Comparison of ENCODE assay signal across 19 cellular contexts in the genomic region with DNA sequence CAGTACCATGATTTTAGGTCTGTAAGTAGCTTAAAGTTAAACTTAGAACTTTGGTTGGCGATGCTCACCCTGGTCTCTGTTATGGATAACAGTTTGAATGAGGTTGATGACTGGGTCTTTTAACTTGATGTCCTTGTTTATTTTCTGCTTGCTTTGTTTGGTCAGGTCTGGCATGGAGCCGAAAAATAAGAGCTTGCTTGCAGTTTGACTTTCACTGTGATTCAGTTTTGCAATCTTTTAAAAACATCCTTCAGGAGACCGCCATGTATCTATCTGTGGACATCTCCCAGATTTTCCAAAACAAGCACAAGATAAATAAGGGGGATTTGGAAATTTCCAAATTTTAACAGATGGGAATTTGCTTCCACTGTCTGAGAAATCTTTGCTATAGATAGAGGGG.
DNase-seq lines count a peak whose midpoint lies in the region; ATAC-seq, FAIRE-seq and TF ChIP-seq lines count a peak whose summit lies in the region.
"Had no signal": no experiment of that assay in that cellular context is flagged by ENCODE, and none has a peak within 500 bp of the region (broad histone marks: within the 10 kb centered on the region; RNA-seq: fewer than 3 reads in every experiment).

No MANE protein-coding gene starts in this region.

- H4K91ac ChIP-seq in trophoblast cell (ENCODE audit: low read depth, low read length): no peak overlapping the region

- H3K27me3 Mint-ChIP-seq in natural killer cell treated with Interleukin-12 subunit alpha and Interleukin-12 subunit beta and Interleukin-15 and Interleukin-18, amount 100 ng/mL, for 72 hours: peaks cover 14 to 25% of the 10 kb centered on the region in 2 donors
- H3K27me3 Mint-ChIP-seq: stimulated activated memory B cell treated with anti-CD40 and anti-IgM and Interleukin-4, amounts not matched to agents 10 μg/mL and 1 μg/mL and 100 μg/mL, for 72 hours had no signal

- H3K36me3 ChIP-seq in HepG2 (replicated peaks in 1 of 2; ENCODE audit: control insufficient read depth in 1 of 2, insufficient read depth in 2 of 2, low read length in 2 of 2) (no peaks in the 10 kb centered on the region), smooth muscle cell (ENCODE audit: low read depth) (peaks cover 3% of the 10 kb centered on the region), trophoblast cell (ENCODE audit: control insufficient read depth in 1 of 2, insufficient read depth in 2 of 2, low read length in 2 of 2) (peaks cover 2 to 10% of the 10 kb centered on the region in 2 experiments)

- 0 out of 5 replicates have a peak, but pooled peaks cover 0 to 4% of the 10 kb centered on the region in 2 experiments for H3K27me3 ChIP-seq in HepG2 (ENCODE audit: control insufficient read depth in 1 of 2, insufficient read depth in 2 of 2, low read length in 2 of 2)
- no peaks in the 10 kb centered on the region for H3K27me3 ChIP-seq in smooth muscle cell (ENCODE audit: low read depth)
- no peaks in the 10 kb centered on the region for H3K27me3 ChIP-seq in trophoblast cell (ENCODE audit: insufficient read depth, low read length)

- H3K4me1 ChIP-seq in HepG2 (ENCODE audit: insufficient read depth, low read length): 0 out of 2 replicates have a peak, but pooled peaks cover 7% of the 10 kb centered on the region
- peaks cover 14% of the 10 kb centered on the region for H3K4me1 ChIP-seq in smooth muscle cell (ENCODE audit: low read depth)
- H3K4me1 ChIP-seq in trophoblast cell (ENCODE audit: control insufficient read depth in 1 of 2, insufficient read depth in 2 of 2, low read length in 2 of 2): peaks cover 3 to 6% of the 10 kb centered on the region in 2 experiments

- H2BK12ac ChIP-seq in trophoblast cell (ENCODE audit: low read length): no peak overlapping the region

- H3K14ac ChIP-seq in trophoblast cell (ENCODE audit: low read length): no peak overlapping the region

- in situ Hi-C loops in HepG2 (cut with HindIII; ENCODE audit: extremely low pct_ligation_motif_present, low pct_unique_long_range_greater_than_20kb): no loop called here

- intact Hi-C loops in HepG2 (cut with micrococcal nuclease; ENCODE audit: unreplicated experiment): no loop called here

- H2AFZ ChIP-seq in HepG2 (ENCODE audit: low read length): no peak overlapping the region
- H2AFZ ChIP-seq in smooth muscle cell (ENCODE audit: low read depth): no peak overlapping the region
- no peak overlapping the region for H2AFZ ChIP-seq in trophoblast cell (ENCODE audit: insufficient read depth, low read length, poor library complexity)

- TF ChIP-seq CTCF in LNCaP clone FGC (IDR thresholded peaks at IDR 0.05; ENCODE audit: control insufficient read depth, extremely low read depth, insufficient read depth) (no peak), cardiac fibroblast (IDR thresholded peaks at IDR 0.05; ENCODE audit: low read depth, low read length) (no peak), HepG2 (CRISPR knock-in tag; IDR thresholded peaks at IDR 0.05) (no peak), smooth muscle cell (IDR thresholded peaks at IDR 0.05; ENCODE audit: borderline replicate concordance, insufficient read depth, poor library complexity, severe bottlenecking) (no peak)

- no peaks in the 10 kb centered on the region for H3K36me3 Mint-ChIP-seq in natural killer cell treated with Interleukin-12 subunit alpha and Interleukin-12 subunit beta and Interleukin-15 and Interleukin-18, amount 100 ng/mL, for 72 hours
- H3K36me3 Mint-ChIP-seq: activated naive CD4-positive, alpha-beta T cell treated with anti-CD3 and anti-CD28 coated beads, Interleukin-2, amount 50 U/mL, for 72 hours; IgD-negative memory B cell; stimulated activated memory B cell treated with anti-CD40 and anti-IgM and Interleukin-4, amounts not matched to agents 10 μg/mL and 1 μg/mL and 100 μg/mL, for 72 hours had no signal

- H3K9me3 ChIP-seq in HepG2 (ENCODE audit: low read length): no peaks in the 10 kb centered on the region
- no peaks in the 10 kb centered on the region for H3K9me3 ChIP-seq in smooth muscle cell (replicated peaks; ENCODE audit: low read depth)
- H3K9me3 ChIP-seq in trophoblast cell (ENCODE audit: insufficient read depth, low read depth, low read length): no peaks in the 10 kb centered on the region

- no peak overlapping the region for H3K23ac ChIP-seq in trophoblast cell (ENCODE audit: low read length)

- no TSS peak for BruUV-seq in HepG2 (replicated peaks; lab: Mats Ljungman, UMichigan)

- DNase-seq in LNCaP clone FGC (ENCODE audit: low read depth) (peak; percentile 62), cardiac fibroblast (ENCODE audit: low read depth in 2 of 2) (peak; percentile 45 to 79), HepG2 (ENCODE audit: low spot score) (peak; percentile 6), smooth muscle cell (lab: John Stamatoyannopoulos, UW; ENCODE audit: unreplicated experiment) (no peak), trophoblast cell (no peak)
- no peak for DNase-seq in natural killer cell treated with Interleukin-12 subunit alpha and Interleukin-12 subunit beta and Interleukin-15 and Interleukin-18, amount 100 ng/mL, for 72 hours (ENCODE audit: low spot score)
- DNase-seq: activated CD4-positive, CD25-positive, alpha-beta regulatory T cell; activated CD8-positive, alpha-beta memory T cell treated with anti-CD3 and anti-CD28 coated beads, Interleukin-2, amount 50 U/mL, for 48 hours; CD4-positive, alpha-beta T cell; GF-D8; NCI-H1436; NCI-H524 treated with DMSO at 0.1 percent for 48 hours; retina had no signal

- H2AK5ac ChIP-seq in trophoblast cell (ENCODE audit: low read length): no peak overlapping the region

- H3K9ac ChIP-seq in HepG2 (ENCODE audit: insufficient read depth, low read depth, low read length) (no peak overlapping the region), smooth muscle cell (ENCODE audit: low read depth) (peak overlapping the region; percentile 29), trophoblast cell (ENCODE audit: low read length) (no peak overlapping the region)

- no peak for TF ChIP-seq POLR2A in HepG2 (IDR thresholded peaks at IDR 0.05; ENCODE audit: insufficient read depth in 1 of 2, low read depth in 2 of 2, low read length in 2 of 2)

- H3K27ac ChIP-seq in HepG2 (ENCODE audit: extremely low read length, insufficient read depth, low read length) (no peak overlapping the region), smooth muscle cell (ENCODE audit: low read depth) (peak overlapping the region; percentile 89), trophoblast cell (ENCODE audit: low read depth, low read length) (no peak overlapping the region)

- TF ChIP-seq RAD21 in HepG2 (CRISPR knock-in tag; IDR thresholded peaks at IDR 0.05): no peak

- WGBS in HepG2 (ENCODE audit: low lambda C conversion rate): 3% methylated on average over 3 of the region's 3 CpGs
- 33% methylated on average over 3 of the region's 3 CpGs for WGBS in smooth muscle cell (ENCODE audit: low lambda C conversion rate)
- WGBS in trophoblast cell (ENCODE audit: extremely low coverage, insufficient coverage, insufficient read length): no CpG with 5 or more reads among the region's 3 CpGs

- no peak overlapping the region for H2BK5ac ChIP-seq in trophoblast cell (ENCODE audit: low read depth, low read length, poor library complexity)

- H3K4me3 Mint-ChIP-seq in natural killer cell treated with Interleukin-12 subunit alpha and Interleukin-12 subunit beta and Interleukin-15 and Interleukin-18, amount 100 ng/mL, for 72 hours: no peak overlapping the region
- H3K4me3 Mint-ChIP-seq: CD4-positive, alpha-beta T cell; IgD-negative memory B cell; stimulated activated memory B cell treated with anti-CD40 and anti-IgM and Interleukin-4, amounts not matched to agents 10 μg/mL and 1 μg/mL and 100 μg/mL, for 72 hours had no signal

- H2BK120ac ChIP-seq in trophoblast cell (ENCODE audit: insufficient read depth, low read length, poor library complexity): no peak overlapping the region

- FAIRE-seq in HepG2 (lab: Jason Lieb, UNC): no peak
- FAIRE-seq: colon had no signal

- H3K18ac ChIP-seq in trophoblast cell (ENCODE audit: low read length): no peak overlapping the region

- H4K8ac ChIP-seq in trophoblast cell (ENCODE audit: low read depth, low read length): no peak overlapping the region

- POLR2A ChIA-PET in HepG2 (lab: Yijun Ruan, JAX): no interaction called here

- H3K4me3 ChIP-seq in LNCaP clone FGC (ENCODE audit: low read depth, low read length) (no peak overlapping the region), cardiac fibroblast (replicated peaks in 1 of 2; ENCODE audit: low read depth in 2 of 2, low read length in 2 of 2) (no peak overlapping the region), HepG2 (replicated peaks in 1 of 3; ENCODE audit: insufficient read depth in 1 of 3, low read depth in 2 of 3, low read length in 3 of 3) (no peak overlapping the region), smooth muscle cell (no peak overlapping the region), trophoblast cell (ENCODE audit: low read depth, low read length) (no peak overlapping the region)

- no peaks in the 10 kb centered on the region for H3K9me3 Mint-ChIP-seq in natural killer cell treated with Interleukin-12 subunit alpha and Interleukin-12 subunit beta and Interleukin-15 and Interleukin-18, amount 100 ng/mL, for 72 hours
- H3K9me3 Mint-ChIP-seq: activated naive CD4-positive, alpha-beta T cell treated with anti-CD3 and anti-CD28 coated beads, Interleukin-2, amount 50 U/mL, for 72 hours; CD4-positive, alpha-beta T cell; stimulated activated memory B cell treated with anti-CD40 and anti-IgM and Interleukin-4, amounts not matched to agents 10 μg/mL and 1 μg/mL and 100 μg/mL, for 72 hours had no signal

- no peak overlapping the region for H4K12ac ChIP-seq in trophoblast cell (ENCODE audit: low read depth, low read length)

- H3K79me2 ChIP-seq in HepG2 (ENCODE audit: insufficient read depth, low read length) (no peaks in the 10 kb centered on the region), smooth muscle cell (ENCODE audit: low read depth) (peaks cover 80% of the 10 kb centered on the region), trophoblast cell (ENCODE audit: control insufficient read depth, insufficient read depth, low read length, poor library complexity) (no peaks in the 10 kb centered on the region)

- H4K20me1 ChIP-seq in HepG2 (ENCODE audit: insufficient read depth, low read length): no peaks in the 10 kb centered on the region
- H4K20me1 ChIP-seq in smooth muscle cell (ENCODE audit: low read depth): no peaks in the 10 kb centered on the region

- TF ChIP-seq EP300 in HepG2 (IDR thresholded peaks at IDR 0.05; ENCODE audit: low read depth in 2 of 2, low read length in 2 of 2): no peak
- no peak for TF ChIP-seq EP300 in HepG2 (CRISPR knock-in tag; IDR thresholded peaks at IDR 0.05; ENCODE audit: borderline replicate concordance)

- peaks cover 8% of the 10 kb centered on the region for H3K79me1 ChIP-seq in trophoblast cell (ENCODE audit: low read length)

- CTCF ChIA-PET in HepG2 (lab: Yijun Ruan, JAX; ENCODE audit: low intra/inter-chr PET ratio, low total read pairs): no interaction called here

- ATAC-seq in HepG2 (no peak), HG03457 (IDR thresholded peaks at IDR 0.05; ENCODE audit: unreplicated experiment) (no peak), GM21515 (IDR thresholded peaks at IDR 0.05; ENCODE audit: unreplicated experiment) (no peak)
- ATAC-seq in natural killer cell treated with Interleukin-12 subunit alpha and Interleukin-12 subunit beta and Interleukin-15 and Interleukin-18, amount 100 ng/mL, for 72 hours: no peak
- ATAC-seq: activated naive CD4-positive, alpha-beta T cell treated with anti-CD3 and anti-CD28 coated beads, Interleukin-2, amount 50 U/mL, for 72 hours had no signal

- H3K4me2 ChIP-seq in HepG2 (ENCODE audit: low read depth, low read length) (no peak overlapping the region), smooth muscle cell (peak overlapping the region; percentile 55), trophoblast cell (ENCODE audit: low read length) (no peak overlapping the region)

- peaks cover 29% of the 10 kb centered on the region for H3F3A ChIP-seq in smooth muscle cell (ENCODE audit: low read depth)

- no peak overlapping the region for H3K27ac Mint-ChIP-seq in natural killer cell treated with Interleukin-12 subunit alpha and Interleukin-12 subunit beta and Interleukin-15 and Interleukin-18, amount 100 ng/mL, for 72 hours
- H3K27ac Mint-ChIP-seq: activated naive CD4-positive, alpha-beta T cell treated with anti-CD3 and anti-CD28 coated beads, Interleukin-2, amount 50 U/mL, for 72 hours; CD4-positive, alpha-beta T cell; IgD-negative memory B cell; stimulated activated memory B cell treated with anti-CD40 and anti-IgM and Interleukin-4, amounts not matched to agents 10 μg/mL and 1 μg/mL and 100 μg/mL, for 72 hours had no signal

- H3K4me1 Mint-ChIP-seq in natural killer cell treated with Interleukin-12 subunit alpha and Interleukin-12 subunit beta and Interleukin-15 and Interleukin-18, amount 100 ng/mL, for 72 hours (ENCODE audit: low read depth in 2 of 2): no peaks in the 10 kb centered on the region
- H3K4me1 Mint-ChIP-seq: stimulated activated memory B cell treated with anti-CD40 and anti-IgM and Interleukin-4, amounts not matched to agents 10 μg/mL and 1 μg/mL and 100 μg/mL, for 72 hours had no signal

- no peak overlapping the region for H3K4ac ChIP-seq in trophoblast cell (ENCODE audit: low read depth, low read length)

Comparison
In these comparisons a context has a peak if more than half of its experiments do, and no peak if none do; other contexts are left out.
1. DNase-seq: peak in LNCaP clone FGC (single experiment), cardiac fibroblast (2 of 2) and HepG2 (single experiment); none in smooth muscle cell (single experiment), trophoblast cell (0 of 2) and natural killer cell treated with Interleukin-12 subunit alpha and Interleukin-12 subunit beta and Interleukin-15 and Interleukin-18, amount 100 ng/mL, for 72 hours (single experiment).